12 cellular contexts compared by ENCODE assay signal in the genomic region with DNA sequence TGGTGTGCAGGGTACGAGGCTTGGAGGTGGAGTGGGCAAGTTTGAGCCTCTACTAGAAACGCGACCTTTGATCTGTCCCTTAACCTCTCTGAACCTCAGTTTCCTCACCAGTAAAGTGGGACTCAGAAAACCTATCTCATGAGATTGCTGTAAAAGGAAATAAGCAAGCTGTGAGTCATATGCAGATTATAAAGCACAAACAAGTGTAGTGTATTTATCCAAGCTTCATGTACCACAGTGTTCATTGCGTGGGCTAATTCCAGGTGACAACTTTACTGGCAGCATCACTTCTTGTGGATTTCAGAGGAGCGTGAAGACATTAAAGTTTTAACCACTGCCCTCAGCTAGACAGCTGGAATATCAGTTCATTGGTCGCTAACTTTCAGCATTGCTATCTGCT.
"Had no signal": no experiment of that assay in that cellular context is flagged by ENCODE, and none has a peak within 500 bp of the region (broad histone marks: within the 10 kb centered on the region; RNA-seq: fewer than 3 reads in every experiment).

No MANE protein-coding gene starts in this region.

- H3K9me3 Mint-ChIP-seq: activated naive CD8-positive, alpha-beta T cell treated with anti-CD3 and anti-CD28 coated beads for 36 hours; endodermal cell; mesothelial cell of epicardium; neural progenitor cell had no signal

- H3K27me3 ChIP-seq: esophagus squamous epithelium, gastrocnemius medialis, neural progenitor cell, ovary had no signal

- H3K36me3 ChIP-seq: esophagus squamous epithelium, gastrocnemius medialis, neural progenitor cell, ovary had no signal

- H3K4me3 Mint-ChIP-seq: activated naive CD8-positive, alpha-beta T cell treated with anti-CD3 and anti-CD28 coated beads for 36 hours; endodermal cell; mesothelial cell of epicardium; neural progenitor cell had no signal

- H3K27ac ChIP-seq: esophagus squamous epithelium, gastrocnemius medialis, neural progenitor cell, ovary had no signal

- H2AFZ ChIP-seq: neural progenitor cell had no signal

- H3K4me3 ChIP-seq: esophagus squamous epithelium, gastrocnemius medialis, neural progenitor cell, ovary had no signal

- H3K36me3 Mint-ChIP-seq: activated naive CD8-positive, alpha-beta T cell treated with anti-CD3 and anti-CD28 coated beads for 36 hours; mesothelial cell of epicardium; neural progenitor cell had no signal

- H3K27ac Mint-ChIP-seq: activated naive CD8-positive, alpha-beta T cell treated with anti-CD3 and anti-CD28 coated beads for 36 hours; endodermal cell; mesothelial cell of epicardium; neural progenitor cell had no signal

- H3K4me1 ChIP-seq: gastrocnemius medialis, neural progenitor cell had no signal

- H3K9me3 ChIP-seq: esophagus squamous epithelium, gastrocnemius medialis, ovary had no signal

- H3K9ac ChIP-seq: neural progenitor cell had no signal

- DNase-seq: activated CD4-positive, alpha-beta T cell treated with anti-CD3 and anti-CD28 coated beads, Interleukin-2, amount 50 U/mL, for 4 hours; activated CD4-positive, CD25-positive, alpha-beta regulatory T cell treated with anti-CD3 and anti-CD28 coated beads, Interleukin-2, amount 50 U/mL, for 72 hours; activated effector memory CD4-positive, alpha-beta T cell treated with anti-CD3 and anti-CD28 coated beads, Interleukin-2, amount 50 U/mL, for 16 hours; activated naive CD8-positive, alpha-beta T cell treated with anti-CD3 and anti-CD28 coated beads for 36 hours; activated T-cell treated with anti-CD3 and anti-CD28 coated beads, Interleukin-2, amount 50 U/mL, for 1 hour; aorta; endodermal cell; esophagus squamous epithelium; gastrocnemius medialis; ovary had no signal

- H3K4me2 ChIP-seq: neural progenitor cell had no signal

- H3K4me1 Mint-ChIP-seq: activated naive CD8-positive, alpha-beta T cell treated with anti-CD3 and anti-CD28 coated beads for 36 hours; neural progenitor cell had no signal
